ENCODE assay signal across 18 cellular contexts in the genomic region with DNA sequence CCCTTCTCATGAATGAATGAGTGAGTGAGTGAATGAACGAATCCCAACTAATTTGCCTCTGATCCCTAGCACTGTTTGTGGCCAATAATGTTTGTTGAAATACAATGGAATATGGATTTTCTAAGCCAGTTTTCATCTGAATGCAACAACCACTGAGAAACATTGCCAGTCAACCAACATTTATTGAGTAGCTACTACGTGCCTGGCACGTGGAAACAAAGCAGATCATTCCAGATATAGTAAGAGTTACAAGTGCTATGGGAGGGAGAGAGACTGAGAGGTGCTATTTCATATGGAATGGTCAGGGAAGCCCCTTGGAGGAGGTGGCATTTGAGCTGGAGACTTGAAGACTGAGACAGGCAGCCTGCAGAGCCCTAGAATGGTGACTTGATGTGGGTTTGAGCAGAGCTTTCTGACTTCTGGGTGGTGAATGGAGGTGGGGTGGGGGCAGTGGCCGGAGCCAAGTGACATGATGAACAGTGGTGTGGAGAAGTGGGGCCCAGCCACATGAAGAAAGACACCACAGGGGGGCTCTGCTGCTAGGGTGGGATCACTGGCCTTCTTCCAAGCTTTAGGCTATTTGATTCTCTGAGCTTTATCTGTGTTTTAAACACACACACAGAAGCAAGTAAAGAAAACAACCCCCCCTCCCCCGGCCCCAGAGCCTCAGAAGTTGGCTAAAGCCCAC. TPM values are rescaled to one million over a fixed set of nuclear protein-coding genes. Genes with fewer than 3 reads are reported as not detected.
A peak's percentile ranks its signal among the peaks of the same experiment; 100 is the strongest.
DNase-seq lines count a peak whose midpoint lies in the region; ATAC-seq, FAIRE-seq and TF ChIP-seq lines count a peak whose summit lies in the region.
"Had no signal": no experiment of that assay in that cellular context is flagged by ENCODE, and none has a peak within 500 bp of the region (broad histone marks: within the 10 kb centered on the region; RNA-seq: fewer than 3 reads in every experiment).

No MANE protein-coding gene starts in this region.

- peak overlapping the region; percentile 56 for H3K27ac ChIP-seq in HepG2 (ENCODE audit: extremely low read length, insufficient read depth, low read length)
- H3K27ac ChIP-seq in prostate gland: peak overlapping the region; percentile 2 to 19
- H3K27ac ChIP-seq in urinary bladder (ENCODE audit: low read depth): peak overlapping the region; percentile 35
- H3K27ac ChIP-seq: 22Rv1 had no signal

- no peak overlapping the region for H3K27ac Mint-ChIP-seq in T-helper 2 cell treated with Interferon-gamma antibody and Interleukin-4, amounts not matched to agents 5 μg/mL and 100 μg/mL, for 36 hours
- H3K27ac Mint-ChIP-seq: activated naive CD4-positive, alpha-beta T cell treated with anti-CD3 and anti-CD28 coated beads for 36 hours; HFFc6 had no signal

- no peak for TF ChIP-seq RAD21 in HepG2 (CRISPR knock-in tag; IDR thresholded peaks at IDR 0.05)

- H3K9me3 ChIP-seq in HepG2 (ENCODE audit: low read length) (no peaks in the 10 kb centered on the region), prostate gland (no peaks in the 10 kb centered on the region)
- H3K9me3 ChIP-seq: left lung had no signal

- H3K27me3 ChIP-seq in HepG2 (ENCODE audit: control insufficient read depth in 1 of 2, insufficient read depth in 2 of 2, low read length in 2 of 2) (no peaks in the 10 kb centered on the region), prostate gland (replicated peaks; ENCODE audit: insufficient read depth) (no peaks in the 10 kb centered on the region)
- H3K27me3 ChIP-seq: left lung had no signal

- H3K36me3 ChIP-seq in HepG2 (replicated peaks in 1 of 2; ENCODE audit: control insufficient read depth in 1 of 2, insufficient read depth in 2 of 2, low read length in 2 of 2) (no peaks in the 10 kb centered on the region), prostate gland (no peaks in the 10 kb centered on the region), urinary bladder (ENCODE audit: insufficient read depth) (no peaks in the 10 kb centered on the region)
- H3K36me3 ChIP-seq: left lung had no signal

- peak; percentile 32 for DNase-seq in NCI-H146 (lab: John Stamatoyannopoulos, UW)
- no peak for DNase-seq in NCI-H146 treated with DMSO at 0.1 percent for 48 hours (lab: John Stamatoyannopoulos, UW; ENCODE audit: unreplicated experiment)
- DNase-seq in HepG2 (ENCODE audit: low spot score): no peak
- no peak for DNase-seq in prostate gland (ENCODE audit: low spot score)
- DNase-seq in T-helper 2 cell treated with Interferon-gamma antibody and Interleukin-4, amounts not matched to agents 5 μg/mL and 100 μg/mL, for 36 hours (ENCODE audit: low spot score): no peak
- no peak for DNase-seq in CD1c-positive myeloid dendritic cell (ENCODE audit: extremely low spot score)
- DNase-seq: activated naive CD4-positive, alpha-beta T cell treated with anti-CD3 and anti-CD28 coated beads for 36 hours; HFFc6; hippocampal formation; NCI-H1436; NCI-H774; stimulated activated CD4-positive, alpha-beta T cell treated with anti-CD3 and anti-CD28 coated beads, Interleukin-4, amount 100 ng/mL, for 24 hours; stimulated activated naive CD4-positive, alpha-beta T cell had no signal

- BruUV-seq in HepG2 (replicated peaks; lab: Mats Ljungman, UMichigan): no TSS peak

- H3K4me1 Mint-ChIP-seq in T-helper 2 cell treated with Interferon-gamma antibody and Interleukin-4, amounts not matched to agents 5 μg/mL and 100 μg/mL, for 36 hours (ENCODE audit: low read depth): no peaks in the 10 kb centered on the region

- peak overlapping the region; percentile 38 for H3K4me2 ChIP-seq in HepG2 (ENCODE audit: low read depth, low read length)

- FAIRE-seq in HepG2 (lab: Jason Lieb, UNC): no peak
- FAIRE-seq: TTC549 had no signal

- 72% methylated on average over 5 of the region's 5 CpGs for WGBS in HepG2 (ENCODE audit: low lambda C conversion rate)
- WGBS in prostate gland: 65% methylated on average over 5 of the region's 5 CpGs
- 66% methylated on average over 5 of the region's 5 CpGs for WGBS in urinary bladder

- POLR2A ChIA-PET in HepG2 (lab: Yijun Ruan, JAX): interaction anchor here (1.0 to 3.7 kb wide), 5 partner anchors 10 to 77 kb away, joined by 4 to 21 read pairs (median 11); a partner anchor contains a TSS

- TF ChIP-seq POLR2A in HepG2 (IDR thresholded peaks at IDR 0.05; ENCODE audit: insufficient read depth in 1 of 2, low read depth in 2 of 2, low read length in 2 of 2): no peak
- no peak for TF ChIP-seq POLR2A in prostate gland (IDR thresholded peaks at IDR 0.05)

- no peaks in the 10 kb centered on the region for H3K79me2 ChIP-seq in HepG2 (ENCODE audit: insufficient read depth, low read length)

- H3K4me1 ChIP-seq in HepG2 (ENCODE audit: insufficient read depth, low read length) (peaks cover 51% of the 10 kb centered on the region), prostate gland (replicated peaks) (no peaks in the 10 kb centered on the region), urinary bladder (ENCODE audit: insufficient read depth) (no peaks in the 10 kb centered on the region)

- intact Hi-C loops in HepG2 (cut with micrococcal nuclease; ENCODE audit: unreplicated experiment): no loop called here
- intact Hi-C loops in prostate gland (cut with DNase I): no loop called here

- no peaks in the 10 kb centered on the region for H3K9me3 Mint-ChIP-seq in T-helper 2 cell treated with Interferon-gamma antibody and Interleukin-4, amounts not matched to agents 5 μg/mL and 100 μg/mL, for 36 hours
- H3K9me3 Mint-ChIP-seq: activated naive CD4-positive, alpha-beta T cell treated with anti-CD3 and anti-CD28 coated beads for 36 hours; HFFc6 had no signal

- H2AFZ ChIP-seq in HepG2 (ENCODE audit: low read length): peak overlapping the region; percentile 30

- H3K4me3 Mint-ChIP-seq in T-helper 2 cell treated with Interferon-gamma antibody and Interleukin-4, amounts not matched to agents 5 μg/mL and 100 μg/mL, for 36 hours: no peak overlapping the region
- H3K4me3 Mint-ChIP-seq: activated naive CD4-positive, alpha-beta T cell treated with anti-CD3 and anti-CD28 coated beads for 36 hours; HFFc6 had no signal

- H4K20me1 ChIP-seq in HepG2 (ENCODE audit: insufficient read depth, low read length): no peaks in the 10 kb centered on the region

- no peak for TF ChIP-seq EP300 in HepG2 (IDR thresholded peaks at IDR 0.05; ENCODE audit: low read depth in 2 of 2, low read length in 2 of 2)
- TF ChIP-seq EP300 in HepG2 (CRISPR knock-in tag; IDR thresholded peaks at IDR 0.05; ENCODE audit: borderline replicate concordance): no peak

- in situ Hi-C loops in HepG2 (cut with HindIII; ENCODE audit: extremely low pct_ligation_motif_present, low pct_unique_long_range_greater_than_20kb): no loop called here

- ATAC-seq in HepG2: peak; percentile 20; the same call in 1 of the 3 replicates
- ATAC-seq in GM21825 (IDR thresholded peaks at IDR 0.05; ENCODE audit: unreplicated experiment): no peak

- no peaks in the 10 kb centered on the region for H3K27me3 Mint-ChIP-seq in T-helper 2 cell treated with Interferon-gamma antibody and Interleukin-4, amounts not matched to agents 5 μg/mL and 100 μg/mL, for 36 hours (ENCODE audit: low read depth)

- H3K9ac ChIP-seq in HepG2 (ENCODE audit: insufficient read depth, low read depth, low read length): peak overlapping the region; percentile 40

- H3K4me3 ChIP-seq in HepG2 (replicated peaks in 1 of 3; ENCODE audit: insufficient read depth in 1 of 3, low read depth in 2 of 3, low read length in 3 of 3): peak overlapping the region in 1 of 3 experiments; percentile 7; a peak in 1 of 6 replicates
- no peak overlapping the region for H3K4me3 ChIP-seq in prostate gland
- no peak overlapping the region for H3K4me3 ChIP-seq in urinary bladder (ENCODE audit: low read depth, low read length)
- H3K4me3 ChIP-seq: left lung had no signal

- CTCF ChIA-PET in HepG2 (lab: Yijun Ruan, JAX; ENCODE audit: low intra/inter-chr PET ratio, low total read pairs): no interaction called here

- H3K36me3 Mint-ChIP-seq in T-helper 2 cell treated with Interferon-gamma antibody and Interleukin-4, amounts not matched to agents 5 μg/mL and 100 μg/mL, for 36 hours (ENCODE audit: low read depth): no peaks in the 10 kb centered on the region

- peak; percentile 24; the same call in 1 of the 2 replicates for TF ChIP-seq CTCF in HepG2 (CRISPR knock-in tag; IDR thresholded peaks at IDR 0.05)
- no peak for TF ChIP-seq CTCF in prostate gland (IDR thresholded peaks at IDR 0.05)

TF ChIP-seq in HepG2, 621 proteins besides CTCF, POLR2A, EP300 and RAD21:
- TF ChIP-seq GLI4 (CRISPR knock-in tag; IDR thresholded peaks at IDR 0.05; ENCODE audit: borderline replicate concordance) (no peak), ZMYM3 (CRISPR knock-in tag; IDR thresholded peaks at IDR 0.05) (peak; percentile 73), ZBTB7B (CRISPR knock-in tag; IDR thresholded peaks at IDR 0.05) (0 out of 2 replicates have a peak, but pooled peaks have one; percentile 40), ZMAT3 (CRISPR knock-in tag; conservative IDR thresholded peaks at IDR 0.05) (0 out of 2 replicates have a peak, but pooled peaks have one; percentile 50), ZNF317 (CRISPR knock-in tag; IDR thresholded peaks at IDR 0.05) (0 out of 2 replicates have a peak, but pooled peaks have one; percentile 1)

RNA-seq across cellular contexts. Expression of a gene that starts 35.1 kb away (rescaled TPM):
- total RNA-seq in HepG2 (2016; rRNA removed; fragmentation: Illumina TruSeq; extraction: Trizol) (6.9 and 14.7 TPM in 2 replicates), prostate gland (100 to 1,000 TPM; 200 to 209 TPM), urinary bladder (149 TPM)
- total RNA-seq in HepG2 (2016; cell fraction: cytosol; rRNA removed; fragmentation: Illumina TruSeq; extraction: Trizol; ENCODE audit: low read depth): 2.5 and 3.0 TPM in 2 replicates
- 5.5 and 15.8 TPM in 2 replicates for total RNA-seq in HepG2 (2016; cell fraction: insoluble cytoplasmic fraction; rRNA removed; fragmentation: Illumina TruSeq; extraction: Trizol)
- total RNA-seq in HepG2 (2016; cell fraction: membrane; rRNA removed; fragmentation: Illumina TruSeq; extraction: Trizol): 7.5 and 8.5 TPM in 2 replicates
- total RNA-seq in HepG2 (2016; cell fraction: nucleus; rRNA removed; fragmentation: Illumina TruSeq; extraction: Trizol): 17.4 and 23.6 TPM in 2 replicates
- polyA plus RNA-seq in HepG2 (2011; rRNA removed) (24.2 and 26.1 TPM in 2 replicates), urinary bladder (1,750 TPM)
- polyA plus RNA-seq in HepG2 (2011; cell fraction: cytosol; rRNA removed): 10.8 and 14.8 TPM in 2 replicates
- 129 and 177 TPM in 2 replicates for polyA plus RNA-seq in HepG2 (2011; cell fraction: nucleus; rRNA removed)
- 16.2 and 21.3 TPM in 2 replicates for polyA plus RNA-seq in HepG2 (2012)
- polyA plus RNA-seq in HepG2 (2016; cell fraction: cytosol; fragmentation: Illumina TruSeq; extraction: Trizol; ENCODE audit: low read depth): 2.3 and 3.6 TPM in 2 replicates
- polyA plus RNA-seq in HepG2 (2016; cell fraction: insoluble cytoplasmic fraction; fragmentation: Illumina TruSeq; extraction: Trizol; ENCODE audit: low read depth): 6.1 and 9.7 TPM in 2 replicates
- polyA plus RNA-seq in HepG2 (2016; cell fraction: membrane; fragmentation: Illumina TruSeq; extraction: Trizol; ENCODE audit: low read depth): 5.1 and 6.6 TPM in 2 replicates
- 48.9 and 50.6 TPM in 2 replicates for polyA plus RNA-seq in HepG2 (2016; cell fraction: nucleus; fragmentation: Illumina TruSeq; extraction: Trizol; ENCODE audit: insufficient read depth, low read depth)
- 5.1 and 18.8 TPM in 2 replicates for polyA minus RNA-seq in HepG2 (2011; rRNA and poly(A)+ RNA removed; ENCODE audit: low replicate concordance)
- polyA minus RNA-seq in HepG2 (2011; cell fraction: cytosol; rRNA and poly(A)+ RNA removed): 11.6 and 13.2 TPM in 2 replicates
- 28.8 and 31.8 TPM in 2 replicates for polyA minus RNA-seq in HepG2 (2011; cell fraction: nucleus; rRNA and poly(A)+ RNA removed)
